Comparison of ENCODE assay signal across 1 cellular context in the genomic region with DNA sequence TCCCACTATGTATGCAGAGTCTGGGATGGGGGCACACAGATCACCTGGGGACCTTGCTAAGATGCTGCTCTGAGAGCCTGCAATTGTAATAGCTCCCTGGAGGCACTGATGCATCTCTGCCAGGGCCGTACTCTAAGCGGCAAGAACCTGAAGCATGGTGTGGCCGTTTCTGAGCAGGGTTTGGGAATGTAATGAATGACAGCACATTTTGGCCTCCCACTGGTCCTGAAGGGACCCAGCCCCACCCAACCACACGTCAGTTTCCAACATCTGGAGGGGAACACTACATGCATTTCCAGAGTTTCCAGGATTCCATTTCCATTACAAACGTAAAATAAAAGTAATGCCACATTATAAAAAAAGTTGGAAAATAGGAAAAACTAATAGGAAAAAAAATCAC.
TF ChIP-seq lines count a peak whose summit lies in the region.

No MANE protein-coding gene starts in this region.

TF ChIP-seq in HepG2, 621 proteins besides CTCF, POLR2A, EP300 and RAD21 (continued from another document):
- TF ChIP-seq ZNF263 (CRISPR knock-in tag; IDR thresholded peaks at IDR 0.05), result no peak
- no peak for TF ChIP-seq ZNF484 (CRISPR knock-in tag; IDR thresholded peaks at IDR 0.05; ENCODE audit: borderline replicate concordance, low read depth)
- no peak for TF ChIP-seq BCL6 (CRISPR knock-in tag; IDR thresholded peaks at IDR 0.05)
